In genomic region chrX:151085207-151085606, GRCh38 we compare ENCODE assay signal across 12 cellular contexts.
DNase-seq lines count a peak whose midpoint lies in the region; ATAC-seq and TF ChIP-seq lines count a peak whose summit lies in the region.
"Had no signal": no experiment of that assay in that cellular context is flagged by ENCODE, and none has a peak within 500 bp of the region (broad histone marks: within the 10 kb centered on the region; RNA-seq: fewer than 3 reads in every experiment).

No MANE protein-coding gene starts in this region.

- peaks cover 18% of the 10 kb centered on the region for H3K4me1 ChIP-seq in body of pancreas
- H3K4me1 ChIP-seq in lower lobe of right lung, result no peaks in the 10 kb centered on the region
- H3K4me1 ChIP-seq in thyroid gland, result no peaks in the 10 kb centered on the region
- no peaks in the 10 kb centered on the region for H3K4me1 ChIP-seq in CD4-positive, alpha-beta memory T cell (ENCODE audit: insufficient read depth, low read length)

- no peaks in the 10 kb centered on the region for H3K36me3 ChIP-seq in body of pancreas (replicated peaks in 1 of 2; ENCODE audit: insufficient read depth in 1 of 2, low read depth in 2 of 2)
- no peaks in the 10 kb centered on the region for H3K36me3 ChIP-seq in lower lobe of right lung
- H3K36me3 ChIP-seq in thyroid gland, result no peaks in the 10 kb centered on the region
- no peaks in the 10 kb centered on the region for H3K36me3 ChIP-seq in CD4-positive, alpha-beta memory T cell (ENCODE audit: insufficient read depth, low read length)
- H3K36me3 ChIP-seq: HAP-1 had no signal

- no peaks in the 10 kb centered on the region for H3K27me3 ChIP-seq in body of pancreas
- H3K27me3 ChIP-seq in lower lobe of right lung (ENCODE audit: low read depth), result no peaks in the 10 kb centered on the region
- H3K27me3 ChIP-seq in thyroid gland, result no peaks in the 10 kb centered on the region
- H3K27me3 ChIP-seq in CD4-positive, alpha-beta memory T cell (ENCODE audit: insufficient read depth, low read length), result peaks cover 4% of the 10 kb centered on the region

- POLR2A ChIA-PET in CD4-positive, alpha-beta memory T cell (lab: Charles Lee; ENCODE audit: partially characterized antibody), result no interaction called here

- peaks cover 1% of the 10 kb centered on the region for H3K27me3 Mint-ChIP-seq in glutamatergic neuron (ENCODE audit: unreplicated experiment)
- H3K27me3 Mint-ChIP-seq in CD4-positive, alpha-beta memory T cell, result peaks cover 8 to 10% of the 10 kb centered on the region in 2 donors

- H3K9me3 Mint-ChIP-seq in glutamatergic neuron (ENCODE audit: unreplicated experiment), result no peaks in the 10 kb centered on the region
- peaks cover 0 to 1% (median 0%) of the 10 kb centered on the region in 8 donors for H3K9me3 Mint-ChIP-seq in CD4-positive, alpha-beta memory T cell
- H3K9me3 Mint-ChIP-seq: CD14-positive monocyte; CD8-positive, alpha-beta memory T cell had no signal

- H3K27ac Mint-ChIP-seq in glutamatergic neuron (ENCODE audit: unreplicated experiment), result no peak overlapping the region
- H3K27ac Mint-ChIP-seq in CD4-positive, alpha-beta memory T cell, result no peak overlapping the region
- H3K27ac Mint-ChIP-seq: CD14-positive monocyte had no signal

- H3K36me3 Mint-ChIP-seq in glutamatergic neuron (ENCODE audit: unreplicated experiment), result no peaks in the 10 kb centered on the region
- no peaks in the 10 kb centered on the region for H3K36me3 Mint-ChIP-seq in CD4-positive, alpha-beta memory T cell
- H3K36me3 Mint-ChIP-seq: CD14-positive monocyte; CD8-positive, alpha-beta memory T cell had no signal

- H3K27ac ChIP-seq in body of pancreas, result no peak overlapping the region
- no peak overlapping the region for H3K27ac ChIP-seq in lower lobe of right lung
- no peak overlapping the region for H3K27ac ChIP-seq in thyroid gland
- H3K27ac ChIP-seq in CD4-positive, alpha-beta memory T cell (ENCODE audit: low read depth, low read length), result no peak overlapping the region

- intact Hi-C loops in body of pancreas (cut with DNase I), result no loop called here
- intact Hi-C loops in lower lobe of right lung (cut with DNase I), result no loop called here
- intact Hi-C loops in thyroid gland (cut with DNase I), result no loop called here
- intact Hi-C loops in CD4-positive, alpha-beta memory T cell (cut with micrococcal nuclease), result no loop called here

- TF ChIP-seq POLR2A in body of pancreas (IDR thresholded peaks at IDR 0.05), result no peak
- no peak for TF ChIP-seq POLR2A in thyroid gland (IDR thresholded peaks at IDR 0.05)

- H3K4me3 Mint-ChIP-seq in glutamatergic neuron (ENCODE audit: unreplicated experiment), result no peak overlapping the region
- no peak overlapping the region for H3K4me3 Mint-ChIP-seq in CD4-positive, alpha-beta memory T cell
- H3K4me3 Mint-ChIP-seq: CD14-positive monocyte; CD8-positive, alpha-beta memory T cell had no signal

- ATAC-seq in body of pancreas, result peak; percentile 42
- peak; percentile 28 to 61 for ATAC-seq in lower lobe of right lung
- ATAC-seq in HG03135 (IDR thresholded peaks at IDR 0.05; ENCODE audit: unreplicated experiment), result no peak

- H3K9me3 ChIP-seq in body of pancreas, result no peaks in the 10 kb centered on the region
- H3K9me3 ChIP-seq in lower lobe of right lung, result no peaks in the 10 kb centered on the region
- no peaks in the 10 kb centered on the region for H3K9me3 ChIP-seq in thyroid gland
- no peaks in the 10 kb centered on the region for H3K9me3 ChIP-seq in CD4-positive, alpha-beta memory T cell (ENCODE audit: control insufficient read depth in 1 of 2, low read length in 2 of 2)
- H3K9me3 ChIP-seq: HAP-1 had no signal

- CTCF ChIA-PET in CD4-positive, alpha-beta memory T cell (lab: Charles Lee; ENCODE audit: partially characterized antibody), result interaction anchor here (8.2 kb wide), 1 partner anchor 314 kb away, joined by 133 read pairs; no protein-coding TSS in a partner anchor

- TF ChIP-seq CTCF in body of pancreas (IDR thresholded peaks at IDR 0.05) (no peak), lower lobe of right lung (IDR thresholded peaks at IDR 0.05) (no peak), thyroid gland (IDR thresholded peaks at IDR 0.05) (no peak), glutamatergic neuron (IDR thresholded peaks at IDR 0.05; ENCODE audit: partially characterized antibody, unreplicated experiment) (no peak)

- no peaks in the 10 kb centered on the region for H3K4me1 Mint-ChIP-seq in glutamatergic neuron (ENCODE audit: low read depth, unreplicated experiment)
- peaks cover 0 to 4% (median 0%) of the 10 kb centered on the region in 4 donors for H3K4me1 Mint-ChIP-seq in CD4-positive, alpha-beta memory T cell

- DNase-seq in NCI-H2029 (lab: John Stamatoyannopoulos, UW) (peak; percentile 32), body of pancreas (peak; percentile 39 to 69 (median 62)), lower lobe of right lung (no peak), thyroid gland (peak; percentile 50 to 52), glutamatergic neuron (no peak)
- no peak for DNase-seq in CD4-positive, alpha-beta memory T cell
- DNase-seq: CD8-positive, alpha-beta memory T cell; DMS53; GF-D8 had no signal

- H3K4me3 ChIP-seq in body of pancreas (no peak overlapping the region), lower lobe of right lung (no peak overlapping the region), thyroid gland (replicated peaks in 1 of 3) (no peak overlapping the region)
- no peak overlapping the region for H3K4me3 ChIP-seq in CD4-positive, alpha-beta memory T cell (ENCODE audit: low read length in 2 of 2)
- H3K4me3 ChIP-seq: HAP-1 had no signal

- 12 to 20% methylated on average over 1 to 3 of the region's 3 CpGs for WGBS in body of pancreas, 2 donors
- WGBS in thyroid gland, 2 donors, result 41 to 60% methylated on average over 2 to 3 of the region's 3 CpGs

Comparison
In these comparisons a context has a peak if more than half of its experiments do, and no peak if none do; other contexts are left out.
1. DNase-seq: peak in NCI-H2029 (single experiment), body of pancreas (4 of 4) and thyroid gland (2 of 2); none in lower lobe of right lung (single experiment), glutamatergic neuron (single experiment) and CD4-positive, alpha-beta memory T cell (0 of 5).